In the genomic region with DNA sequence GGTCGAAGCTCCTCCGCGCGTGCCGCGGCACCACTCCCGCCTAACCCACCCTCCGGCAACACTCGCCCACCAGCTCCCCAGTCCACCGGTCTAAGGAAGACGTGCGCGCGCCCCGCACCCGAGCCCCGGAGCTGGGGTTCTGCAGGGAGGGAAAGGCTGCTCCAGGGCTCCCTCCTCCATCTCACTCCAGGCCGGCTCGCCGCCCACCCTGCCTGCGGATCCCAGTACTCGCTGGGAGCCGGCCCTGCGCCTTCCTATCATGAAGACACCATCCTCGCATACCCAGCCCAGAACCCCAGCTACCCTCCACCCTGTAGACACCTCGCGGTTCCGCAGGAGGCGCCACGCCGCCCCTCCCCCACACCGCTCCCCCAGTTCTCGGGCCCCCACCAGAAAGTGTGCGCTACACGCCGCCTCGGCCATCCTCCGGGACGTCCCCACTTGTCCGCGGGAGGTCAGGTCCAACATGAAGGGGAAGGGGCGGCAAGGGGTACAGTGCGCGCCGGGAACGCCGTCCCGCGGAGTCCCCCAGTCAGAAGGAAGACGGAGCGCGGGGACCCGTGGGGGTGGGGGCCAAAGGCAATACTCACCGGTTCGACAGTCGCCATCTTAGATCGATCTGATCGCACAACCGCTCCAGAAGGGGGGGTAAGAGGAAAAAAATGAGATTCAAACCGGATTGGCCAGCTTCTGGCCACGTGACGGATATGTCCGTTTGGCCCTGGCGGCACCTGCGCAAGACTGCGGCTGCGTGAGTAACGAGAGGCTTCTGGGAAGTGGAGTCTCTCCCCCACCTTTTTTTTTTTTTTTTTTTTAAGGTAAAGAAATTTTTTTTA, we compare ENCODE assay signal across 1 cellular context.
TF ChIP-seq lines count a peak whose summit lies in the region.

TSS of gene EIF4E (minus strand) at position 629 of the 836 bp plus-strand sequence. CDS start at position 608, 21 bp downstream.

TF ChIP-seq in WTC11, 78 proteins besides CTCF, POLR2A, EP300 and RAD21 (continued from another document):
- TF ChIP-seq, protein P1, sequence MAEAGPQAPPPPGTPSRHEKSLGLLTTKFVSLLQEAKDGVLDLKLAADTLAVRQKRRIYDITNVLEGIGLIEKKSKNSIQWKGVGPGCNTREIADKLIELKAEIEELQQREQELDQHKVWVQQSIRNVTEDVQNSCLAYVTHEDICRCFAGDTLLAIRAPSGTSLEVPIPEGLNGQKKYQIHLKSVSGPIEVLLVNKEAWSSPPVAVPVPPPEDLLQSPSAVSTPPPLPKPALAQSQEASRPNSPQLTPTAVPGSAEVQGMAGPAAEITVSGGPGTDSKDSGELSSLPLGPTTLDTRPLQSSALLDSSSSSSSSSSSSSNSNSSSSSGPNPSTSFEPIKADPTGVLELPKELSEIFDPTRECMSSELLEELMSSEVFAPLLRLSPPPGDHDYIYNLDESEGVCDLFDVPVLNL (CRISPR knock-in tag; IDR thresholded peaks at IDR 0.05; ENCODE audit: borderline replicate concordance, low read depth) = no peak
- TF ChIP-seq ZBTB43 (CRISPR knock-in tag; IDR thresholded peaks at IDR 0.05) (no peak), CBFB (CRISPR knock-in tag; IDR thresholded peaks at IDR 0.05; ENCODE audit: low read depth) (no peak)
